ENCODE assay signal across 26 cellular contexts in the genomic region with DNA sequence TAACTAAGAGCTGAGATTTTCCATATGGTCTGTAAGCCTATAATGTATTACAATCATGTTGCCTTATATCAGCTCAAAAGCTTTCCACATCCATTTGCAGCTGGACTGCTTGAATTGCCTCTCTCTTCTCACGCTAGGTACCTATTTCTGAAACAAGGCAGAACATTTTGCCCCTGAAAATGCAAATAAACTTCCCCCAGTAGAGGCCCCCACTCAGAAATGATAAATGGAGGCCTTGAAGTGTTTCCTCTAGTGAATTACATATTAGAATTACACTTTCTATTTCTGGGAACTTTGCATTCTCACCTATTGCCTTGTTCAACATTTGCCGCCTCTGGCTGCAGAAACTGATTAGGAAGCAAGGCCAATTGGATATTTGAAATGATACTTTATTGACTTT.
"Had no signal": no experiment of that assay in that cellular context is flagged by ENCODE, and none has a peak within 500 bp of the region (broad histone marks: within the 10 kb centered on the region; RNA-seq: fewer than 3 reads in every experiment).

No MANE protein-coding gene starts in this region.

- H3K27ac ChIP-seq: esophagus muscularis mucosa, foreskin keratinocyte, gastroesophageal sphincter, heart left ventricle, hepatocyte, neural progenitor cell, parathyroid adenoma, right lobe of liver, thoracic aorta, tibial nerve, upper lobe of left lung, uterus had no signal

- H3K9ac ChIP-seq: neural progenitor cell, parathyroid adenoma had no signal

- H3K79me2 ChIP-seq: hepatocyte, parathyroid adenoma had no signal

- H3K4me3 Mint-ChIP-seq: dendritic cell treated with granulocyte-macrophage colony-stimulating factor and Interleukin-4, amounts not matched to agents 40 ng/mL and 50 ng/mL, for 4 days; naive thymus-derived CD4-positive, alpha-beta T cell; nephron; neural progenitor cell; stimulated activated naive B cell treated with anti-CD40 and anti-IgM and Interleukin-4, amounts not matched to agents 10 μg/mL and 1 μg/mL and 100 μg/mL, for 72 hours; stimulated activated naive CD8-positive, alpha-beta T cell treated with anti-CD3 and anti-CD28 coated beads, Interleukin-15, Interleukin-2, amounts not matched to agents 100 ng/mL and 50 ng/mL, for 24 hours had no signal

- H3K36me3 ChIP-seq: esophagus muscularis mucosa, gastroesophageal sphincter, heart left ventricle, neural progenitor cell, right lobe of liver, thoracic aorta, tibial nerve, upper lobe of left lung, uterus had no signal

- H3K27me3 Mint-ChIP-seq: dendritic cell treated with granulocyte-macrophage colony-stimulating factor and Interleukin-4, amounts not matched to agents 40 ng/mL and 50 ng/mL, for 4 days; naive thymus-derived CD4-positive, alpha-beta T cell; stimulated activated naive B cell treated with anti-CD40 and anti-IgM and Interleukin-4, amounts not matched to agents 10 μg/mL and 1 μg/mL and 100 μg/mL, for 72 hours; stimulated activated naive CD8-positive, alpha-beta T cell treated with anti-CD3 and anti-CD28 coated beads, Interleukin-15, Interleukin-2, amounts not matched to agents 100 ng/mL and 50 ng/mL, for 24 hours had no signal

- H3K4me1 Mint-ChIP-seq: naive thymus-derived CD4-positive, alpha-beta T cell; nephron; stimulated activated naive B cell treated with anti-CD40 and anti-IgM and Interleukin-4, amounts not matched to agents 10 μg/mL and 1 μg/mL and 100 μg/mL, for 72 hours had no signal

- DNase-seq: effector CD8-positive, alpha-beta T cell; foreskin keratinocyte; heart left ventricle; kidney; mesenchymal stem cell; midbrain; naive thymus-derived CD4-positive, alpha-beta T cell; right lobe of liver; small intestine; stimulated activated CD4-positive, alpha-beta T cell treated with anti-CD3 and anti-CD28 coated beads, Interleukin-15, amount 100 ng/mL, for 24 hours; stimulated activated CD4-positive, alpha-beta T cell treated with anti-CD3 and anti-CD28 coated beads, Interleukin-2, amount 100 ng/mL, for 48 hours; stimulated activated naive B cell treated with anti-CD40 and anti-IgM and Interleukin-4, amounts not matched to agents 10 μg/mL and 1 μg/mL and 100 μg/mL, for 72 hours; uterus had no signal

- H3K27me3 ChIP-seq: esophagus muscularis mucosa, foreskin keratinocyte, gastroesophageal sphincter, heart left ventricle, hepatocyte, neural progenitor cell, right lobe of liver, tibial nerve, upper lobe of left lung, uterus had no signal

- H3K27ac Mint-ChIP-seq: dendritic cell treated with granulocyte-macrophage colony-stimulating factor and Interleukin-4, amounts not matched to agents 40 ng/mL and 50 ng/mL, for 4 days; naive thymus-derived CD4-positive, alpha-beta T cell; nephron; neural progenitor cell; progenitor cell of endocrine pancreas; stimulated activated naive B cell treated with anti-CD40 and anti-IgM and Interleukin-4, amounts not matched to agents 10 μg/mL and 1 μg/mL and 100 μg/mL, for 72 hours; stimulated activated naive CD8-positive, alpha-beta T cell treated with anti-CD3 and anti-CD28 coated beads, Interleukin-15, Interleukin-2, amounts not matched to agents 100 ng/mL and 50 ng/mL, for 24 hours had no signal

- ATAC-seq: foreskin keratinocyte; gastroesophageal sphincter; heart left ventricle; left lobe of liver; naive thymus-derived CD4-positive, alpha-beta T cell; right lobe of liver; stimulated activated naive B cell treated with anti-CD40 and anti-IgM and Interleukin-4, amounts not matched to agents 10 μg/mL and 1 μg/mL and 100 μg/mL, for 72 hours had no signal

- H3K9me3 Mint-ChIP-seq: dendritic cell treated with granulocyte-macrophage colony-stimulating factor and Interleukin-4, amounts not matched to agents 40 ng/mL and 50 ng/mL, for 4 days had no signal

- H3K36me3 Mint-ChIP-seq: naive thymus-derived CD4-positive, alpha-beta T cell; stimulated activated naive B cell treated with anti-CD40 and anti-IgM and Interleukin-4, amounts not matched to agents 10 μg/mL and 1 μg/mL and 100 μg/mL, for 72 hours had no signal

- H2AFZ ChIP-seq: hepatocyte, neural progenitor cell, parathyroid adenoma had no signal

- H3K4me1 ChIP-seq: esophagus muscularis mucosa, gastroesophageal sphincter, heart left ventricle, parathyroid adenoma, tibial nerve, upper lobe of left lung, uterus had no signal

- H3K4me3 ChIP-seq: esophagus muscularis mucosa, gastroesophageal sphincter, heart left ventricle, hepatocyte, neural progenitor cell, right lobe of liver, thoracic aorta, tibial nerve, upper lobe of left lung, uterus had no signal

- H3K4me2 ChIP-seq: hepatocyte, neural progenitor cell had no signal

- H3K9me3 ChIP-seq: esophagus muscularis mucosa, gastroesophageal sphincter, heart left ventricle, right lobe of liver, thoracic aorta, tibial nerve, upper lobe of left lung, uterus had no signal
